In genomic region chr1:155173478-155174333, GRCh38 we compare ENCODE assay signal across 8 cellular contexts. TPM values are rescaled to one million over a fixed set of nuclear protein-coding genes. Genes with fewer than 3 reads are reported as not detected.
DNase-seq lines count a peak whose midpoint lies in the region; ATAC-seq, FAIRE-seq and TF ChIP-seq lines count a peak whose summit lies in the region.

Gene TRIM46 (plus strand): TSS chr1:155173849. CDS start chr1:155173967, 118 bp downstream.

- DNase-seq in NCI-H1417 (lab: John Stamatoyannopoulos, UW) (peak; percentile 88 to 94 (median 89)), WERI-Rb-1 (peak; percentile 95), bronchial epithelial cell (ENCODE audit: low read depth) (peak; percentile 21), kidney epithelial cell (ENCODE audit: low read depth) (no peak)
- peak; percentile 50 to 74 (median 61) for DNase-seq in stimulated activated CD4-positive, alpha-beta T cell treated with anti-CD3 and anti-CD28 coated beads, Interleukin-1b, Interleukin-23, amount 100 ng/mL, for 24 hours (ENCODE audit: low read depth in 4 of 4, low spot score in 1 of 4)

- no peak for TF ChIP-seq CTCF in WERI-Rb-1 (IDR thresholded peaks at IDR 0.05; ENCODE audit: low read depth, low read length)
- TF ChIP-seq CTCF in bronchial epithelial cell (IDR thresholded peaks at IDR 0.05; ENCODE audit: insufficient read depth, low read length, severe bottlenecking), result no peak
- no peak for TF ChIP-seq CTCF in kidney epithelial cell (IDR thresholded peaks at IDR 0.05; ENCODE audit: insufficient read depth, low read length, poor library complexity, severe bottlenecking)

- H3K27me3 ChIP-seq in WERI-Rb-1 (ENCODE audit: insufficient read depth, low read depth, severe bottlenecking) (no peaks in the 10 kb centered on the region), bronchial epithelial cell (ENCODE audit: control insufficient read depth, insufficient read depth, low read length) (no peaks in the 10 kb centered on the region), kidney epithelial cell (ENCODE audit: control insufficient read depth, insufficient read depth, low read length) (no peaks in the 10 kb centered on the region)

- H3K4me3 ChIP-seq in GM08714 (ENCODE audit: low read length) (peak within 1 kb of the TSS; percentile 93), WERI-Rb-1 (ENCODE audit: low read depth, low read length) (peak within 1 kb of the TSS; percentile 85), bronchial epithelial cell (ENCODE audit: low read depth, low read length) (peak within 1 kb of the TSS; percentile 76), kidney epithelial cell (ENCODE audit: low read depth, low read length) (peak within 1 kb of the TSS; percentile 85)

- H3K27ac ChIP-seq in WERI-Rb-1, result peak within 1 kb of the TSS; percentile 78

- no peak for FAIRE-seq in bronchial epithelial cell (lab: Jason Lieb, UNC)

- ATAC-seq in HG02852 (IDR thresholded peaks at IDR 0.05; ENCODE audit: unreplicated experiment), result no peak
- ATAC-seq in GM18870 (IDR thresholded peaks at IDR 0.05; ENCODE audit: unreplicated experiment), result no peak

- H3K9me3 ChIP-seq in WERI-Rb-1 (ENCODE audit: severe bottlenecking), result no peaks in the 10 kb centered on the region

- peaks cover 35% of the 10 kb centered on the region for H3K36me3 ChIP-seq in WERI-Rb-1
- H3K36me3 ChIP-seq in bronchial epithelial cell (ENCODE audit: control insufficient read depth, insufficient read depth, low read length), result peaks cover 3% of the 10 kb centered on the region
- H3K36me3 ChIP-seq in kidney epithelial cell (ENCODE audit: control insufficient read depth, insufficient read depth, low read length), result peaks cover 5% of the 10 kb centered on the region

RNA-seq across cellular contexts. Expression of gene TRIM46, which starts in this region (rescaled TPM):
- total RNA-seq in bronchial epithelial cell (0.26 and 0.64 TPM in 2 replicates), kidney epithelial cell (7.1 and 9.1 TPM in 2 replicates)

Comparison
In these comparisons a context has a peak if more than half of its experiments do, and no peak if none do; other contexts are left out.
1. Peak in DNase-seq and H3K4me3 ChIP-seq in bronchial epithelial cell; RNA of the gene not detected or under 1 TPM.